17 cellular contexts compared by ENCODE assay signal in genomic region chr11:112421854-112422253, GRCh38.
DNase-seq lines count a peak whose midpoint lies in the region; ATAC-seq and TF ChIP-seq lines count a peak whose summit lies in the region.
"Had no signal": no experiment of that assay in that cellular context is flagged by ENCODE, and none has a peak within 500 bp of the region (broad histone marks: within the 10 kb centered on the region; RNA-seq: fewer than 3 reads in every experiment).

No MANE protein-coding gene starts in this region.

- ATAC-seq in GM21390 (IDR thresholded peaks at IDR 0.05; ENCODE audit: unreplicated experiment) = no peak
- ATAC-seq in GM21423 (IDR thresholded peaks at IDR 0.05; ENCODE audit: unreplicated experiment) = no peak
- ATAC-seq: CD8-positive, alpha-beta T cell; HepG2 had no signal

- H3K27ac Mint-ChIP-seq in glutamatergic neuron (ENCODE audit: unreplicated experiment) = peak overlapping the region; percentile 87
- no peak overlapping the region for H3K27ac Mint-ChIP-seq in chondrocyte (ENCODE audit: unreplicated experiment)
- H3K27ac Mint-ChIP-seq: CD8-positive, alpha-beta T cell; HFFc6 had no signal

- TF ChIP-seq CTCF in glutamatergic neuron (IDR thresholded peaks at IDR 0.05; ENCODE audit: partially characterized antibody, unreplicated experiment) = no peak
- no peak for TF ChIP-seq CTCF in chondrocyte (IDR thresholded peaks at IDR 0.05)

- peaks cover 18% of the 10 kb centered on the region for H3K4me1 Mint-ChIP-seq in glutamatergic neuron (ENCODE audit: low read depth, unreplicated experiment)
- H3K4me1 Mint-ChIP-seq in chondrocyte (ENCODE audit: low read depth) = no peaks in the 10 kb centered on the region

- H3K4me3 Mint-ChIP-seq in glutamatergic neuron (ENCODE audit: unreplicated experiment) = peak overlapping the region; percentile 16
- H3K4me3 Mint-ChIP-seq in chondrocyte (ENCODE audit: unreplicated experiment) = no peak overlapping the region
- H3K4me3 Mint-ChIP-seq: CD8-positive, alpha-beta T cell; HFFc6 had no signal

- peaks cover 3% of the 10 kb centered on the region for H3K27me3 Mint-ChIP-seq in glutamatergic neuron (ENCODE audit: unreplicated experiment)
- peaks cover 43% of the 10 kb centered on the region for H3K27me3 Mint-ChIP-seq in chondrocyte (ENCODE audit: low read depth)

- H3K36me3 Mint-ChIP-seq in glutamatergic neuron (ENCODE audit: unreplicated experiment) = peaks cover 3% of the 10 kb centered on the region
- peaks cover 7% of the 10 kb centered on the region for H3K36me3 Mint-ChIP-seq in chondrocyte (ENCODE audit: low read depth)
- H3K36me3 Mint-ChIP-seq: CD8-positive, alpha-beta T cell had no signal

- DNase-seq in DMS 273 treated with DMSO at 0.1 percent for 48 hours (lab: John Stamatoyannopoulos, UW) = peak; percentile 82
- DNase-seq in NCI-H1694 (lab: John Stamatoyannopoulos, UW) = peak; percentile 56
- DNase-seq in NCI-H526 (lab: John Stamatoyannopoulos, UW) = peak; percentile 97 to 98
- DNase-seq in glutamatergic neuron = peak; percentile 43
- no peak for DNase-seq in chondrocyte (ENCODE audit: low spot score)
- DNase-seq: Calu3; CD8-positive, alpha-beta T cell; DMS79; HFFc6; KBM-7; NCI-H2029; NCI-H2227 treated with DMSO at 0.1 percent for 48 hours; PC-9; SIG-M5 had no signal

- peaks cover 6% of the 10 kb centered on the region for H3K9me3 Mint-ChIP-seq in glutamatergic neuron (ENCODE audit: unreplicated experiment)
- H3K9me3 Mint-ChIP-seq in chondrocyte (ENCODE audit: low read depth) = peaks cover 4% of the 10 kb centered on the region
- H3K9me3 Mint-ChIP-seq: CD8-positive, alpha-beta T cell; HFFc6 had no signal
